ENCODE assay signal across 1 cellular context in the genomic region with DNA sequence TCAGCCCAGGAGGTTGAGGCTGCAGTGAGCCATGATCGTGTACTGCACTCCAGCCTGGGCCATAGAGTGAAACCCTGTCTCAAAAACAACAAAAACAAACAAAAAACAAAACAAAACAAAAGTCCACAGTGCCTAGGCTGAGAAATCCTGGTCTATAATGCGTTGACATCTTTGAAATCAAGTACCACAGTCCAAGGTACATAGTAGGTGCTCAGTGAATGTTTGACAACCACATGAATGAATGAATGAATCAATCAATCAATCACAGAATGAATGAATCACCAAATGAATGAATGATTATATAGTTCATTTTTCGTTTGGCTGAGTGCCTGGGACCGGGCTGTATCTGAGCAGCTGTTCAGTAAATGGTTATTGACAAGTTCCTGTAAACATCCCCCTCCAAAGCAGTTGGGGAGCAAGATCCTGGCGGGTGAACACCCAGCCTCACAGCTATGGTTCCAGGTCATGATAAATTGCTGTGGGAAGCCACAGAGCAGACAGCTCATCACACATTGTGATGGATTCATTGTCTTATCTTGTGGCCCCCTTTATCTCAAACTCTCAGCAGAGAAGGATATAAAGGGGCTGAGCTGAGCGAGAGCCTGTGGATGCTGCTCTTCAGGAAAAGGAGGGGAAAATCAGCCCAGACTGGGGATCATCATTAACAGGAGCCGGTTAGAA.
TF ChIP-seq lines count a peak whose summit lies in the region.

No MANE protein-coding gene starts in this region.

TF ChIP-seq in K562, 482 proteins besides CTCF, POLR2A, EP300 and RAD21 (continued from another document and continues in another):
- TF ChIP-seq, protein P1, sequence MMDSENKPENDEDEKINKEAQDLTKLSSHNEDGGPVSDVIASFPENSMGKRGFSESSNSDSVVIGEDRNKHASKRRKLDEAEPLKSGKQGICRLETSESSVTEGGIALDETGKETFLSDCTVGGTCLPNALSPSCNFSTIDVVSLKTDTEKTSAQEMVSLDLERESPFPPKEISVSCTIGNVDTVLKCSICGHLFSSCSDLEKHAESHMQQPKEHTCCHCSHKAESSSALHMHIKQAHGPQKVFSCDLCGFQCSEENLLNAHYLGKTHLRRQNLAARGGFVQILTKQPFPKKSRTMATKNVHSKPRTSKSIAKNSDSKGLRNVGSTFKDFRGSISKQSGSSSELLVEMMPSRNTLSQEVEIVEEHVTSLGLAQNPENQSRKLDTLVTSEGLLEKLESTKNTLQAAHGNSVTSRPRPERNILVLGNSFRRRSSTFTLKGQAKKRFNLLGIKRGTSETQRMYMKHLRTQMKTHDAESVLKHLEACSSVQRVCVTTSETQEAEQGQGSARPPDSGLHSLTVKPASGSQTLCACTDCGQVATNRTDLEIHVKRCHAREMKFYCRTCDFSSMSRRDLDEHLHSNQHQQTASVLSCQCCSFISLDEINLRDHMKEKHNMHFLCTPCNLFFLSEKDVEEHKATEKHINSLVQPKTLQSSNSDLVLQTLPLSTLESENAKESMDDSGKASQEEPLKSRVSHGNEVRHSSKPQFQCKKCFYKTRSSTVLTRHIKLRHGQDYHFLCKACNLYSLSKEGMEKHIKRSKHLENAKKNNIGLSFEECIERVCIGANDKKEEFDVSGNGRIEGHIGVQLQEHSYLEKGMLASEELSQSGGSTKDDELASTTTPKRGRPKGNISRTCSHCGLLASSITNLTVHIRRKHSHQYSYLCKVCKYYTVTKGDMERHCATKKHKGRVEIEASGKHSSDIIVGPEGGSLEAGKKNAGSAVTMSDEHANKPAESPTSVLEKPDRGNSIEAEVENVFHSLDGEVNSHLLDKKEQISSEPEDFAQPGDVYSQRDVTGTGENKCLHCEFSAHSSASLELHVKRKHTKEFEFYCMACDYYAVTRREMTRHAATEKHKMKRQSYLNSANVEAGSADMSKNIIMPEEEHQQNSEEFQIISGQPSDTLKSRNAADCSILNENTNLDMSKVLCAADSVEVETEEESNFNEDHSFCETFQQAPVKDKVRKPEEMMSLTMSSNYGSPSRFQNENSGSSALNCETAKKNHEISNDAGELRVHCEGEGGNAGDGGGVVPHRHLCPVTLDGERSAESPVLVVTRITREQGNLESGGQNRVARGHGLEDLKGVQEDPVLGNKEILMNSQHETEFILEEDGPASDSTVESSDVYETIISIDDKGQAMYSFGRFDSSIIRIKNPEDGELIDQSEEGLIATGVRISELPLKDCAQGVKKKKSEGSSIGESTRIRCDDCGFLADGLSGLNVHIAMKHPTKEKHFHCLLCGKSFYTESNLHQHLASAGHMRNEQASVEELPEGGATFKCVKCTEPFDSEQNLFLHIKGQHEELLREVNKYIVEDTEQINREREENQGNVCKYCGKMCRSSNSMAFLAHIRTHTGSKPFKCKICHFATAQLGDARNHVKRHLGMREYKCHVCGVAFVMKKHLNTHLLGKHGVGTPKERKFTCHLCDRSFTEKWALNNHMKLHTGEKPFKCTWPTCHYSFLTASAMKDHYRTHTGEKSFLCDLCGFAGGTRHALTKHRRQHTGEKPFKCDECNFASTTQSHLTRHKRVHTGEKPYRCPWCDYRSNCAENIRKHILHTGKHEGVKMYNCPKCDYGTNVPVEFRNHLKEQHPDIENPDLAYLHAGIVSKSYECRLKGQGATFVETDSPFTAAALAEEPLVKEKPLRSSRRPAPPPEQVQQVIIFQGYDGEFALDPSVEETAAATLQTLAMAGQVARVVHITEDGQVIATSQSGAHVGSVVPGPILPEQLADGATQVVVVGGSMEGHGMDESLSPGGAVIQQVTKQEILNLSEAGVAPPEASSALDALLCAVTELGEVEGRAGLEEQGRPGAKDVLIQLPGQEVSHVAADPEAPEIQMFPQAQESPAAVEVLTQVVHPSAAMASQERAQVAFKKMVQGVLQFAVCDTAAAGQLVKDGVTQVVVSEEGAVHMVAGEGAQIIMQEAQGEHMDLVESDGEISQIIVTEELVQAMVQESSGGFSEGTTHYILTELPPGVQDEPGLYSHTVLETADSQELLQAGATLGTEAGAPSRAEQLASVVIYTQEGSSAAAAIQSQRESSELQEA (IDR thresholded peaks at IDR 0.05; ENCODE audit: low read depth): no peak
- no peak for TF ChIP-seq ZNF3 (CRISPR knock-in tag; IDR thresholded peaks at IDR 0.05)
- TF ChIP-seq DDX20 (tag; IDR thresholded peaks at IDR 0.05; ENCODE audit: low read depth): no peak
- TF ChIP-seq, protein P2, sequence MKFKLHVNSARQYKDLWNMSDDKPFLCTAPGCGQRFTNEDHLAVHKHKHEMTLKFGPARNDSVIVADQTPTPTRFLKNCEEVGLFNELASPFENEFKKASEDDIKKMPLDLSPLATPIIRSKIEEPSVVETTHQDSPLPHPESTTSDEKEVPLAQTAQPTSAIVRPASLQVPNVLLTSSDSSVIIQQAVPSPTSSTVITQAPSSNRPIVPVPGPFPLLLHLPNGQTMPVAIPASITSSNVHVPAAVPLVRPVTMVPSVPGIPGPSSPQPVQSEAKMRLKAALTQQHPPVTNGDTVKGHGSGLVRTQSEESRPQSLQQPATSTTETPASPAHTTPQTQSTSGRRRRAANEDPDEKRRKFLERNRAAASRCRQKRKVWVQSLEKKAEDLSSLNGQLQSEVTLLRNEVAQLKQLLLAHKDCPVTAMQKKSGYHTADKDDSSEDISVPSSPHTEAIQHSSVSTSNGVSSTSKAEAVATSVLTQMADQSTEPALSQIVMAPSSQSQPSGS (CRISPR knock-in tag; IDR thresholded peaks at IDR 0.05): no peak
- TF ChIP-seq, protein P3, sequence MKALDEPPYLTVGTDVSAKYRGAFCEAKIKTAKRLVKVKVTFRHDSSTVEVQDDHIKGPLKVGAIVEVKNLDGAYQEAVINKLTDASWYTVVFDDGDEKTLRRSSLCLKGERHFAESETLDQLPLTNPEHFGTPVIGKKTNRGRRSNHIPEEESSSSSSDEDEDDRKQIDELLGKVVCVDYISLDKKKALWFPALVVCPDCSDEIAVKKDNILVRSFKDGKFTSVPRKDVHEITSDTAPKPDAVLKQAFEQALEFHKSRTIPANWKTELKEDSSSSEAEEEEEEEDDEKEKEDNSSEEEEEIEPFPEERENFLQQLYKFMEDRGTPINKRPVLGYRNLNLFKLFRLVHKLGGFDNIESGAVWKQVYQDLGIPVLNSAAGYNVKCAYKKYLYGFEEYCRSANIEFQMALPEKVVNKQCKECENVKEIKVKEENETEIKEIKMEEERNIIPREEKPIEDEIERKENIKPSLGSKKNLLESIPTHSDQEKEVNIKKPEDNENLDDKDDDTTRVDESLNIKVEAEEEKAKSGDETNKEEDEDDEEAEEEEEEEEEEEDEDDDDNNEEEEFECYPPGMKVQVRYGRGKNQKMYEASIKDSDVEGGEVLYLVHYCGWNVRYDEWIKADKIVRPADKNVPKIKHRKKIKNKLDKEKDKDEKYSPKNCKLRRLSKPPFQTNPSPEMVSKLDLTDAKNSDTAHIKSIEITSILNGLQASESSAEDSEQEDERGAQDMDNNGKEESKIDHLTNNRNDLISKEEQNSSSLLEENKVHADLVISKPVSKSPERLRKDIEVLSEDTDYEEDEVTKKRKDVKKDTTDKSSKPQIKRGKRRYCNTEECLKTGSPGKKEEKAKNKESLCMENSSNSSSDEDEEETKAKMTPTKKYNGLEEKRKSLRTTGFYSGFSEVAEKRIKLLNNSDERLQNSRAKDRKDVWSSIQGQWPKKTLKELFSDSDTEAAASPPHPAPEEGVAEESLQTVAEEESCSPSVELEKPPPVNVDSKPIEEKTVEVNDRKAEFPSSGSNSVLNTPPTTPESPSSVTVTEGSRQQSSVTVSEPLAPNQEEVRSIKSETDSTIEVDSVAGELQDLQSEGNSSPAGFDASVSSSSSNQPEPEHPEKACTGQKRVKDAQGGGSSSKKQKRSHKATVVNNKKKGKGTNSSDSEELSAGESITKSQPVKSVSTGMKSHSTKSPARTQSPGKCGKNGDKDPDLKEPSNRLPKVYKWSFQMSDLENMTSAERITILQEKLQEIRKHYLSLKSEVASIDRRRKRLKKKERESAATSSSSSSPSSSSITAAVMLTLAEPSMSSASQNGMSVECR (CRISPR knock-in tag; IDR thresholded peaks at IDR 0.05): no peak
- TF ChIP-seq, protein P4, sequence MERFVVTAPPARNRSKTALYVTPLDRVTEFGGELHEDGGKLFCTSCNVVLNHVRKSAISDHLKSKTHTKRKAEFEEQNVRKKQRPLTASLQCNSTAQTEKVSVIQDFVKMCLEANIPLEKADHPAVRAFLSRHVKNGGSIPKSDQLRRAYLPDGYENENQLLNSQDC (CRISPR knock-in tag; IDR thresholded peaks at IDR 0.05): no peak
- no peak for TF ChIP-seq SREBF2 (CRISPR knock-in tag; IDR thresholded peaks at IDR 0.05)
- no peak for TF ChIP-seq HIVEP1 (CRISPR knock-in tag; IDR thresholded peaks at IDR 0.05)
- no peak for TF ChIP-seq NBN (IDR thresholded peaks at IDR 0.05; ENCODE audit: low read depth)
- TF ChIP-seq ZNF217 (CRISPR knock-in tag; IDR thresholded peaks at IDR 0.05): no peak
- TF ChIP-seq ZEB2 (IDR thresholded peaks at IDR 0.05): no peak; the same call in 1 of the 2 replicates
- no peak for TF ChIP-seq GABPB2 (CRISPR knock-in tag; conservative IDR thresholded peaks at IDR 0.05)
- TF ChIP-seq ZKSCAN3 (CRISPR knock-in tag; IDR thresholded peaks at IDR 0.05): no peak
- no peak for TF ChIP-seq SIN3A (IDR thresholded peaks at IDR 0.05; ENCODE audit: borderline replicate concordance in 2 of 2, control insufficient read depth in 1 of 2, low read depth in 2 of 2, low read length in 2 of 2)
- TF ChIP-seq, protein P5, sequence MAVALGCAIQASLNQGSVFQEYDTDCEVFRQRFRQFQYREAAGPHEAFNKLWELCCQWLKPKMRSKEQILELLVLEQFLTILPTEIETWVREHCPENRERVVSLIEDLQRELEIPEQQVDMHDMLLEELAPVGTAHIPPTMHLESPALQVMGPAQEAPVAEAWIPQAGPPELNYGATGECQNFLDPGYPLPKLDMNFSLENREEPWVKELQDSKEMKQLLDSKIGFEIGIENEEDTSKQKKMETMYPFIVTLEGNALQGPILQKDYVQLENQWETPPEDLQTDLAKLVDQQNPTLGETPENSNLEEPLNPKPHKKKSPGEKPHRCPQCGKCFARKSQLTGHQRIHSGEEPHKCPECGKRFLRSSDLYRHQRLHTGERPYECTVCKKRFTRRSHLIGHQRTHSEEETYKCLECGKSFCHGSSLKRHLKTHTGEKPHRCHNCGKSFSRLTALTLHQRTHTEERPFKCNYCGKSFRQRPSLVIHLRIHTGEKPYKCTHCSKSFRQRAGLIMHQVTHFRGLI (CRISPR knock-in tag; IDR thresholded peaks at IDR 0.05): no peak
- TF ChIP-seq THRAP3 (IDR thresholded peaks at IDR 0.05; ENCODE audit: borderline replicate concordance): no peak
- TF ChIP-seq PHF21A (IDR thresholded peaks at IDR 0.05; ENCODE audit: borderline replicate concordance, low read depth): no peak
- no peak for TF ChIP-seq GABPB1 (CRISPR knock-in tag; IDR thresholded peaks at IDR 0.05)
- TF ChIP-seq, protein P6, sequence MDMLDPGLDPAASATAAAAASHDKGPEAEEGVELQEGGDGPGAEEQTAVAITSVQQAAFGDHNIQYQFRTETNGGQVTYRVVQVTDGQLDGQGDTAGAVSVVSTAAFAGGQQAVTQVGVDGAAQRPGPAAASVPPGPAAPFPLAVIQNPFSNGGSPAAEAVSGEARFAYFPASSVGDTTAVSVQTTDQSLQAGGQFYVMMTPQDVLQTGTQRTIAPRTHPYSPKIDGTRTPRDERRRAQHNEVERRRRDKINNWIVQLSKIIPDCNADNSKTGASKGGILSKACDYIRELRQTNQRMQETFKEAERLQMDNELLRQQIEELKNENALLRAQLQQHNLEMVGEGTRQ (CRISPR knock-in tag; IDR thresholded peaks at IDR 0.05): no peak
- TF ChIP-seq, protein P7, sequence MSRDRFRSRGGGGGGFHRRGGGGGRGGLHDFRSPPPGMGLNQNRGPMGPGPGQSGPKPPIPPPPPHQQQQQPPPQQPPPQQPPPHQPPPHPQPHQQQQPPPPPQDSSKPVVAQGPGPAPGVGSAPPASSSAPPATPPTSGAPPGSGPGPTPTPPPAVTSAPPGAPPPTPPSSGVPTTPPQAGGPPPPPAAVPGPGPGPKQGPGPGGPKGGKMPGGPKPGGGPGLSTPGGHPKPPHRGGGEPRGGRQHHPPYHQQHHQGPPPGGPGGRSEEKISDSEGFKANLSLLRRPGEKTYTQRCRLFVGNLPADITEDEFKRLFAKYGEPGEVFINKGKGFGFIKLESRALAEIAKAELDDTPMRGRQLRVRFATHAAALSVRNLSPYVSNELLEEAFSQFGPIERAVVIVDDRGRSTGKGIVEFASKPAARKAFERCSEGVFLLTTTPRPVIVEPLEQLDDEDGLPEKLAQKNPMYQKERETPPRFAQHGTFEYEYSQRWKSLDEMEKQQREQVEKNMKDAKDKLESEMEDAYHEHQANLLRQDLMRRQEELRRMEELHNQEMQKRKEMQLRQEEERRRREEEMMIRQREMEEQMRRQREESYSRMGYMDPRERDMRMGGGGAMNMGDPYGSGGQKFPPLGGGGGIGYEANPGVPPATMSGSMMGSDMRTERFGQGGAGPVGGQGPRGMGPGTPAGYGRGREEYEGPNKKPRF (IDR thresholded peaks at IDR 0.05; ENCODE audit: low read depth, low read length): no peak
- no peak for TF ChIP-seq ZFX (CRISPR knock-in tag; IDR thresholded peaks at IDR 0.05)
- no peak for TF ChIP-seq DNMT1 (IDR thresholded peaks at IDR 0.05)
- no peak for TF ChIP-seq HNRNPLL (IDR thresholded peaks at IDR 0.05; ENCODE audit: low read depth, low read length, poor library complexity, severe bottlenecking)
- no peak for TF ChIP-seq RBM15 (IDR thresholded peaks at IDR 0.05; ENCODE audit: insufficient read depth, low read length)
- TF ChIP-seq RHOXF2B (CRISPR knock-in tag; conservative IDR thresholded peaks at IDR 0.05): no peak
- TF ChIP-seq TCF7L2 (IDR thresholded peaks at IDR 0.05; ENCODE audit: low read depth, low read length): no peak
- TF ChIP-seq CCNT2 (IDR thresholded peaks at IDR 0.05; ENCODE audit: borderline replicate concordance, extremely low read depth, insufficient read length, low read depth, low read length): no peak
- no peak for TF ChIP-seq GTF2E2 (tag; IDR thresholded peaks at IDR 0.05)
- no peak for TF ChIP-seq CBX2 (IDR thresholded peaks at IDR 0.05; ENCODE audit: insufficient read depth, low read length, poor library complexity, severe bottlenecking)
- TF ChIP-seq HOXB6 (CRISPR knock-in tag; IDR thresholded peaks at IDR 0.05; ENCODE audit: borderline replicate concordance): no peak
- TF ChIP-seq SETDB1 (IDR thresholded peaks at IDR 0.05; ENCODE audit: low read length): no peak
- TF ChIP-seq ZC3H11A (IDR thresholded peaks at IDR 0.05; ENCODE audit: low read depth, low read length): no peak
- no peak for TF ChIP-seq HDGF (IDR thresholded peaks at IDR 0.05)
- TF ChIP-seq, protein P8, sequence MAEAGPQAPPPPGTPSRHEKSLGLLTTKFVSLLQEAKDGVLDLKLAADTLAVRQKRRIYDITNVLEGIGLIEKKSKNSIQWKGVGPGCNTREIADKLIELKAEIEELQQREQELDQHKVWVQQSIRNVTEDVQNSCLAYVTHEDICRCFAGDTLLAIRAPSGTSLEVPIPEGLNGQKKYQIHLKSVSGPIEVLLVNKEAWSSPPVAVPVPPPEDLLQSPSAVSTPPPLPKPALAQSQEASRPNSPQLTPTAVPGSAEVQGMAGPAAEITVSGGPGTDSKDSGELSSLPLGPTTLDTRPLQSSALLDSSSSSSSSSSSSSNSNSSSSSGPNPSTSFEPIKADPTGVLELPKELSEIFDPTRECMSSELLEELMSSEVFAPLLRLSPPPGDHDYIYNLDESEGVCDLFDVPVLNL (CRISPR knock-in tag; IDR thresholded peaks at IDR 0.05; ENCODE audit: low read depth): no peak
- TF ChIP-seq C11orf30 (IDR thresholded peaks at IDR 0.05; ENCODE audit: low read depth): no peak
- no peak for TF ChIP-seq ZBTB8A (IDR thresholded peaks at IDR 0.05; ENCODE audit: partially characterized antibody)
- TF ChIP-seq RBM39 (optimal IDR thresholded peaks at IDR 0.05; ENCODE audit: low read depth, low read length): no peak
